Comparison of ENCODE assay signal across 8 cellular contexts in genomic region chr3:44762170-44762677, GRCh38. TPM values are rescaled to one million over a fixed set of nuclear protein-coding genes. Genes with fewer than 3 reads are reported as not detected.
DNase-seq lines count a peak whose midpoint lies in the region; ATAC-seq, FAIRE-seq and TF ChIP-seq lines count a peak whose summit lies in the region.

No MANE protein-coding gene starts in this region.

- H3K27me3 Mint-ChIP-seq in activated CD4-positive, alpha-beta T cell treated with anti-CD3 and anti-CD28 coated beads, Interleukin-2, amount 10 ng/mL, durations not matched to agents 7 days and 5 days = no peaks in the 10 kb centered on the region
- H3K27me3 Mint-ChIP-seq in naive thymus-derived CD8-positive, alpha-beta T cell = peaks cover 0 to 16% (median 2%) of the 10 kb centered on the region in 5 donors

- peak overlapping the region; percentile 85 for H3K4me3 Mint-ChIP-seq in activated CD4-positive, alpha-beta T cell treated with anti-CD3 and anti-CD28 coated beads, Interleukin-2, amount 10 ng/mL, durations not matched to agents 7 days and 5 days
- peak overlapping the region; percentile 87 to 96 (median 90) for H3K4me3 Mint-ChIP-seq in naive thymus-derived CD8-positive, alpha-beta T cell

- peak overlapping the region; percentile 91 for H3K27ac Mint-ChIP-seq in activated CD4-positive, alpha-beta T cell treated with anti-CD3 and anti-CD28 coated beads, Interleukin-2, amount 10 ng/mL, durations not matched to agents 7 days and 5 days
- H3K27ac Mint-ChIP-seq in naive thymus-derived CD8-positive, alpha-beta T cell = peak overlapping the region in 8 of 10 donors; percentile 7 to 95 (median 55)

- no peak for DNase-seq in activated CD4-positive, alpha-beta T cell treated with anti-CD3 and anti-CD28 coated beads, Interleukin-2, amount 10 ng/mL, durations not matched to agents 7 days and 5 days
- DNase-seq in activated CD4-positive, alpha-beta T cell treated with anti-CD3 and anti-CD28 coated beads for 48 hours = no peak
- DNase-seq in NAMALWA (ENCODE audit: low spot score) (peak; percentile 44), colonic mucosa (no peak), RCC 7860 (ENCODE audit: low spot score) (no peak), COLO668 (lab: John Stamatoyannopoulos, UW; ENCODE audit: unreplicated experiment) (no peak), islet precursor cell (no peak)
- no peak for DNase-seq in naive thymus-derived CD8-positive, alpha-beta T cell

- H3K27ac ChIP-seq in colonic mucosa = no peak overlapping the region

- POLR2A ChIA-PET in activated CD4-positive, alpha-beta T cell treated with anti-CD3 and anti-CD28 coated beads, Interleukin-2, amount 10 ng/mL, durations not matched to agents 7 days and 5 days (lab: Charles Lee) = interaction anchor here (1.0 kb wide), 1 partner anchor 251 kb away, joined by 3 read pairs; no protein-coding TSS in a partner anchor
- POLR2A ChIA-PET in naive thymus-derived CD8-positive, alpha-beta T cell (lab: Charles Lee) = interaction anchor here (0.5 to 2.9 kb wide), 4 partner anchors 33 to 1831 kb away, joined by 3 to 27 read pairs (median 7); partner anchors contain the start of gene ZNF501

- H3K27me3 ChIP-seq in colonic mucosa = no peaks in the 10 kb centered on the region

- H3K9ac ChIP-seq in colonic mucosa (ENCODE audit: low read depth in 2 of 2, low read length in 2 of 2) = peak overlapping the region in 1 of 2 donors; percentile 43

- H3K9me3 ChIP-seq in colonic mucosa = no peaks in the 10 kb centered on the region

- H3K36me3 Mint-ChIP-seq in activated CD4-positive, alpha-beta T cell treated with anti-CD3 and anti-CD28 coated beads, Interleukin-2, amount 10 ng/mL, durations not matched to agents 7 days and 5 days (ENCODE audit: low read depth) = peaks cover 72% of the 10 kb centered on the region
- H3K36me3 Mint-ChIP-seq in naive thymus-derived CD8-positive, alpha-beta T cell = peaks cover 11 to 30% (median 16%) of the 10 kb centered on the region in 3 donors

- H3K36me3 ChIP-seq in colonic mucosa = no peaks in the 10 kb centered on the region

- ATAC-seq in naive thymus-derived CD8-positive, alpha-beta T cell = no peak

- no peak for FAIRE-seq in RCC 7860 (lab: Jason Lieb, UNC)

- peak overlapping the region; percentile 72 for H3K4me3 ChIP-seq in colonic mucosa

- CTCF ChIA-PET in activated CD4-positive, alpha-beta T cell treated with anti-CD3 and anti-CD28 coated beads, Interleukin-2, amount 10 ng/mL, durations not matched to agents 7 days and 5 days (lab: Charles Lee) = interaction anchor here (0.7 to 2.4 kb wide), 3 partner anchors 7 to 131 kb away, joined by 3 to 6 read pairs (median 5); no protein-coding TSS in a partner anchor

- H3K9me3 Mint-ChIP-seq in activated CD4-positive, alpha-beta T cell treated with anti-CD3 and anti-CD28 coated beads, Interleukin-2, amount 10 ng/mL, durations not matched to agents 7 days and 5 days = peaks cover 41% of the 10 kb centered on the region
- peaks cover 0 to 27% (median 18%) of the 10 kb centered on the region in 9 donors for H3K9me3 Mint-ChIP-seq in naive thymus-derived CD8-positive, alpha-beta T cell

- no peaks in the 10 kb centered on the region for H3K4me1 ChIP-seq in colonic mucosa

- intact Hi-C loops in colonic mucosa (cut with DNase I) = no loop called here

- no peak for TF ChIP-seq CTCF in colonic mucosa (IDR thresholded peaks at IDR 0.05)

- peaks cover 31% of the 10 kb centered on the region for H3K4me1 Mint-ChIP-seq in activated CD4-positive, alpha-beta T cell treated with anti-CD3 and anti-CD28 coated beads, Interleukin-2, amount 10 ng/mL, durations not matched to agents 7 days and 5 days
- H3K4me1 Mint-ChIP-seq in naive thymus-derived CD8-positive, alpha-beta T cell = peaks cover 14 to 35% (median 32%) of the 10 kb centered on the region in 4 donors

RNA-seq across cellular contexts. Expression of gene KIF15, which starts 0.6 kb away (rescaled TPM):
- 10 to 100 TPM; 58.8 to 73.5 TPM for total RNA-seq in activated CD4-positive, alpha-beta T cell treated with anti-CD3 and anti-CD28 coated beads, Interleukin-2, amount 10 ng/mL, durations not matched to agents 7 days and 5 days
- 10 to 100 TPM in 1 of 2 donors, 1 to 10 TPM in 1; 5.9 to 21.3 TPM for total RNA-seq in colonic mucosa
- total RNA-seq in naive thymus-derived CD8-positive, alpha-beta T cell = under 1 TPM; 0.30 to 0.57 TPM
- polyA plus RNA-seq in naive thymus-derived CD8-positive, alpha-beta T cell = under 1 TPM in 1 of 3 donors, not detected in 2; 0.08 TPM

RNA-seq across cellular contexts. Expression of gene KIAA1143, which starts 0.8 kb away (rescaled TPM):
- total RNA-seq in activated CD4-positive, alpha-beta T cell treated with anti-CD3 and anti-CD28 coated beads, Interleukin-2, amount 10 ng/mL, durations not matched to agents 7 days and 5 days = 10 to 100 TPM; 35.0 to 56.6 TPM
- total RNA-seq in colonic mucosa = 10 to 100 TPM; 15.8 to 24.3 TPM
- 10 to 100 TPM; 39.8 to 50.0 TPM for total RNA-seq in naive thymus-derived CD8-positive, alpha-beta T cell
- polyA plus RNA-seq in naive thymus-derived CD8-positive, alpha-beta T cell = 10 to 100 TPM; 24.1 to 34.9 (median 30.6) TPM

RNA-seq across cellular contexts. Expression of gene ZNF501, which starts 32.8 kb away (rescaled TPM):
- 1 to 10 TPM; 1.5 to 3.6 TPM for total RNA-seq in activated CD4-positive, alpha-beta T cell treated with anti-CD3 and anti-CD28 coated beads, Interleukin-2, amount 10 ng/mL, durations not matched to agents 7 days and 5 days
- 1 to 10 TPM; 3.0 TPM for total RNA-seq in colonic mucosa
- total RNA-seq in naive thymus-derived CD8-positive, alpha-beta T cell = 1 to 10 TPM; 3.9 to 4.5 TPM
- polyA plus RNA-seq in naive thymus-derived CD8-positive, alpha-beta T cell = 1 to 10 TPM; 1.6 to 2.3 (median 2.2) TPM

RNA-seq across cellular contexts. Expression of gene ZNF502, which starts 49.8 kb away (rescaled TPM):
- total RNA-seq in activated CD4-positive, alpha-beta T cell treated with anti-CD3 and anti-CD28 coated beads, Interleukin-2, amount 10 ng/mL, durations not matched to agents 7 days and 5 days = 1 to 10 TPM; 1.4 to 1.7 TPM
- total RNA-seq in colonic mucosa = 1 to 10 TPM; 3.3 to 3.5 TPM
- 1 to 10 TPM; 6.0 to 6.1 TPM for total RNA-seq in naive thymus-derived CD8-positive, alpha-beta T cell
- polyA plus RNA-seq in naive thymus-derived CD8-positive, alpha-beta T cell = 1 to 10 TPM; 2.3 to 3.4 (median 2.4) TPM

Comparison
In these comparisons a context has a peak if more than half of its experiments do, and no peak if none do; other contexts are left out.
1. RNA of gene KIF15, which starts 0.6 kb away (total RNA-seq): 58.8 to 73.5 TPM in activated CD4-positive, alpha-beta T cell treated with anti-CD3 and anti-CD28 coated beads, Interleukin-2, amount 10 ng/mL, durations not matched to agents 7 days and 5 days and 5.9 to 21.3 TPM in colonic mucosa; 0.30 to 0.57 TPM in naive thymus-derived CD8-positive, alpha-beta T cell; every median in the first group is over 4 times any median in the second.